In the genomic region with DNA sequence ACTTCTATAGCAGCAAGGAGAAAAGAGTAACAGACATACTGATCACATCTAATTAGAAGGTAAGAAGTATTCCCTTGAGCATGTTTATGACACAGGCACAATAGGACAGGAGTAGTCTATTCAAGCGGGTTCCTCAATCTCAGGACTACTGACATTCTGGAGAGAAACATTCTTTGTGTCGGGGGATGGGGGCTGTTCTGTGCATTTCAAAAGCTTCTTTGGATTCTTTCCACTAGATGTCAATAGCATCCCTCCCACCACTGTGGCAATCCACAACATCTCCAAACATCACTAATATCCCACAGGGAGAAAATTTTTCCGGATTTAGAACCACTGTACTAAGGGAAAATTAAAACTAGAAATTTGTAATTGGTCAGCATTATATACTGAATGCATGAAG, we compare ENCODE assay signal across 16 cellular contexts. TPM values are rescaled to one million over a fixed set of nuclear protein-coding genes. Genes with fewer than 3 reads are reported as not detected.
DNase-seq lines count a peak whose midpoint lies in the region; ATAC-seq and TF ChIP-seq lines count a peak whose summit lies in the region.
"Had no signal": no experiment of that assay in that cellular context is flagged by ENCODE, and none has a peak within 500 bp of the region (broad histone marks: within the 10 kb centered on the region; RNA-seq: fewer than 3 reads in every experiment).

No MANE protein-coding gene starts in this region.

- TF ChIP-seq CTCF in VCaP (conservative IDR thresholded peaks at IDR 0.05) = peak; percentile 72
- no peak for TF ChIP-seq CTCF in RWPE1 (conservative IDR thresholded peaks at IDR 0.05; ENCODE audit: low read depth)
- TF ChIP-seq CTCF in gastroesophageal sphincter (IDR thresholded peaks at IDR 0.05) = peak in 1 of 4 experiments; percentile 7

- CTCF ChIA-PET in RWPE1 (lab: Yijun Ruan, JAX) = interaction anchor here (0.6 kb wide), 1 partner anchor 125 kb away, joined by 3 read pairs; no protein-coding TSS in a partner anchor

- no peak for TF ChIP-seq EP300 in gastroesophageal sphincter (IDR thresholded peaks at IDR 0.05)

- H3K4me3 ChIP-seq in gastroesophageal sphincter (no peak overlapping the region), MG63 (no peak overlapping the region)
- H3K4me3 ChIP-seq: adrenal gland; BLaER1 treated with 17β-estradiol and CSF1 and Interleukin-3, amounts not matched to agents 10 nM and 100 nM had no signal

- TF ChIP-seq POLR2A in gastroesophageal sphincter (IDR thresholded peaks at IDR 0.05) = no peak

- ATAC-seq in gastroesophageal sphincter = no peak
- ATAC-seq: natural killer cell had no signal

- peaks cover 0 to 38% (median 0%) of the 10 kb centered on the region in 3 donors for H3K4me1 ChIP-seq in gastroesophageal sphincter
- H3K4me1 ChIP-seq: adrenal gland had no signal

- WGBS in gastroesophageal sphincter (ENCODE audit: low coverage in 1 of 2), 2 donors = 78 to 90% methylated on average over 3 of the region's 3 CpGs

- H3K9me3 ChIP-seq in gastroesophageal sphincter (no peaks in the 10 kb centered on the region), MG63 (no peaks in the 10 kb centered on the region)
- H3K9me3 ChIP-seq: adrenal gland had no signal

- POLR2A ChIA-PET in RWPE1 (lab: Yijun Ruan, JAX; ENCODE audit: low non-redundant PET) = no interaction called here

- H3K36me3 ChIP-seq in gastroesophageal sphincter (no peaks in the 10 kb centered on the region), MG63 (no peaks in the 10 kb centered on the region)
- H3K36me3 ChIP-seq: adrenal gland; BLaER1 treated with 17β-estradiol and CSF1 and Interleukin-3, amounts not matched to agents 10 nM and 100 nM had no signal

- H3K27me3 ChIP-seq in gastroesophageal sphincter (no peaks in the 10 kb centered on the region), MG63 (no peaks in the 10 kb centered on the region)
- H3K27me3 ChIP-seq: adrenal gland; BLaER1 treated with 17β-estradiol and CSF1 and Interleukin-3, amounts not matched to agents 10 nM and 100 nM had no signal

- DNase-seq in ACHN (peak; percentile 40), H4 (ENCODE audit: low spot score) (peak; percentile 19), islet precursor cell (peak; percentile 84), RWPE1 (ENCODE audit: low spot score) (no peak), MG63 (no peak), OCI-M1 (lab: John Stamatoyannopoulos, UW) (no peak)
- DNase-seq: activated T-cell treated with anti-CD3 and anti-CD28 coated beads for 4 hours; adrenal gland; natural killer cell; NCI-H2029 treated with DMSO at 0.1 percent for 48 hours; RPMI8226; stimulated activated CD4-positive, alpha-beta T cell treated with anti-CD3 and anti-CD28 coated beads, Interleukin-12 subunit alpha, Interleukin-12 subunit beta, amount 100 ng/mL, for 4 hours had no signal

- H3K27ac ChIP-seq in VCaP (no peak overlapping the region), RWPE1 (no peak overlapping the region), gastroesophageal sphincter (no peak overlapping the region)
- H3K27ac ChIP-seq: adrenal gland; BLaER1 treated with 17β-estradiol and CSF1 and Interleukin-3, amounts not matched to agents 10 nM and 100 nM had no signal

- in situ Hi-C loops in ACHN (cut with HindIII; ENCODE audit: low pct_ligation_motif_present, low pct_unique_long_range_greater_than_20kb, low sequenced_read_pairs) = no loop called here

RNA-seq across cellular contexts. Expression of gene ADAMTS5, which starts 56.9 kb away (rescaled TPM):
- total RNA-seq in H4 (2014; rRNA removed; shearing (Covaris generic)) = 0.06 and 0.50 TPM in 2 replicates
- total RNA-seq in gastroesophageal sphincter = 10 to 100 TPM; 16.8 to 55.8 (median 29.0) TPM
- 8.4 and 10.3 TPM in 2 replicates for total RNA-seq in MG63 (2014; rRNA removed; shearing (Covaris generic); ENCODE audit: low replicate concordance)
- total RNA-seq: endothelial cell of umbilical vein had no signal

Comparison
In these comparisons a context has a peak if more than half of its experiments do, and no peak if none do; other contexts are left out.
1. DNase-seq: peak in ACHN (single experiment), H4 (single experiment) and islet precursor cell (single experiment); none in RWPE1 (single experiment), MG63 (single experiment) and OCI-M1 (single experiment).